11 cellular contexts compared by ENCODE assay signal in the genomic region with DNA sequence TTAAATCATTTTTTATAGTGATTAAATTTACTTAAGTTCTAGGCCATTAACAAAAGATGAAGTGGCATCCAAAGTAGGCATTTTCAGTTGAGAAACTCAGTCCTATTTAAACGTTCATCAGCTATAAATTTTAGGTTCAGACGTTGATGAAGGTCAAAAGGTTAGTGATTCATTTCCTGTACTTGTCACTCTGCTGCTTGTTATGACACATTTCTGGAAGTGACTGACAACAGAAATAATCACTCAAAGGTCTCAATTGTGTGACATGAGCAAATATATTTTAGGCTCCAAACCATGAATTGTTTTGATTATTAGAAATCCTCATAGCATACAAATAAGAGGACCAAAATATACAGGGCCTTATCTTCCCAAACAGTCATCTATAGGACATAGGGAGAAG. TPM values are rescaled to one million over a fixed set of nuclear protein-coding genes. Genes with fewer than 3 reads are reported as not detected.
A peak's percentile ranks its signal among the peaks of the same experiment; 100 is the strongest.
DNase-seq lines count a peak whose midpoint lies in the region; ATAC-seq and TF ChIP-seq lines count a peak whose summit lies in the region.
"Had no signal": no experiment of that assay in that cellular context is flagged by ENCODE, and none has a peak within 500 bp of the region (broad histone marks: within the 10 kb centered on the region; RNA-seq: fewer than 3 reads in every experiment).

No MANE protein-coding gene starts in this region.

- peak; percentile 69 for ATAC-seq in activated naive CD8-positive, alpha-beta T cell treated with anti-CD3 and anti-CD28 coated beads, Interleukin-2, amount 50 U/mL, for 24 hours
- ATAC-seq in HG02759 (IDR thresholded peaks at IDR 0.05; ENCODE audit: unreplicated experiment): peak; percentile 94
- ATAC-seq: left cardiac atrium had no signal

- H3K27me3 Mint-ChIP-seq in activated naive CD8-positive, alpha-beta T cell treated with anti-CD3 and anti-CD28 coated beads, Interleukin-2, amount 50 U/mL, for 24 hours: peaks cover 20% of the 10 kb centered on the region
- peaks cover 30% of the 10 kb centered on the region for H3K27me3 Mint-ChIP-seq in activated naive CD8-positive, alpha-beta T cell treated with anti-CD3 and anti-CD28 coated beads for 36 hours
- H3K27me3 Mint-ChIP-seq in neural progenitor cell (ENCODE audit: insufficient read depth, low read depth): peaks cover 2% of the 10 kb centered on the region

- H3K27ac Mint-ChIP-seq in activated naive CD8-positive, alpha-beta T cell treated with anti-CD3 and anti-CD28 coated beads, Interleukin-2, amount 50 U/mL, for 24 hours: no peak overlapping the region
- H3K27ac Mint-ChIP-seq in activated naive CD8-positive, alpha-beta T cell treated with anti-CD3 and anti-CD28 coated beads for 36 hours: no peak overlapping the region
- no peak overlapping the region for H3K27ac Mint-ChIP-seq in neural progenitor cell
- H3K27ac Mint-ChIP-seq: H9 had no signal

- H3F3A ChIP-seq in MM.1S (ENCODE audit: insufficient read depth, low read length) (no peaks in the 10 kb centered on the region), neural progenitor cell (ENCODE audit: low read depth) (peaks cover 4% of the 10 kb centered on the region)

- TF ChIP-seq CTCF in MM.1S (IDR thresholded peaks at IDR 0.05; ENCODE audit: low read length) (no peak), neural progenitor cell (IDR thresholded peaks at IDR 0.05) (no peak), adrenal gland (IDR thresholded peaks at IDR 0.05) (no peak)

- H3K9me2 ChIP-seq in MM.1S (replicated peaks; ENCODE audit: insufficient read depth, low read length): no peaks in the 10 kb centered on the region

- no peaks in the 10 kb centered on the region for H3K36me3 ChIP-seq in MM.1S (replicated peaks; ENCODE audit: insufficient read depth, low read length)
- no peaks in the 10 kb centered on the region for H3K36me3 ChIP-seq in neural progenitor cell
- H3K36me3 ChIP-seq in adrenal gland (replicated peaks in 1 of 2): no peaks in the 10 kb centered on the region

- H3K9ac ChIP-seq in MM.1S (ENCODE audit: low read length): no peak overlapping the region
- no peak overlapping the region for H3K9ac ChIP-seq in neural progenitor cell

- H3K9me3 Mint-ChIP-seq in activated naive CD8-positive, alpha-beta T cell treated with anti-CD3 and anti-CD28 coated beads, Interleukin-2, amount 50 U/mL, for 24 hours: no peaks in the 10 kb centered on the region
- no peaks in the 10 kb centered on the region for H3K9me3 Mint-ChIP-seq in activated naive CD8-positive, alpha-beta T cell treated with anti-CD3 and anti-CD28 coated beads for 36 hours
- H3K9me3 Mint-ChIP-seq in neural progenitor cell: peaks cover 6% of the 10 kb centered on the region

- H3K4me3 ChIP-seq in MM.1S (ENCODE audit: low read length) (no peak overlapping the region), neural progenitor cell (no peak overlapping the region), adrenal gland (no peak overlapping the region)

- H3K4me1 ChIP-seq in MM.1S (ENCODE audit: low read length): peaks cover 25% of the 10 kb centered on the region
- H3K4me1 ChIP-seq in neural progenitor cell: peaks cover 14% of the 10 kb centered on the region
- H3K4me1 ChIP-seq in adrenal gland (replicated peaks in 1 of 2): no peaks in the 10 kb centered on the region

- H3K4me1 Mint-ChIP-seq in activated naive CD8-positive, alpha-beta T cell treated with anti-CD3 and anti-CD28 coated beads, Interleukin-2, amount 50 U/mL, for 24 hours: peaks cover 10% of the 10 kb centered on the region
- H3K4me1 Mint-ChIP-seq in activated naive CD8-positive, alpha-beta T cell treated with anti-CD3 and anti-CD28 coated beads for 36 hours: peaks cover 3% of the 10 kb centered on the region
- H3K4me1 Mint-ChIP-seq in neural progenitor cell: peaks cover 4% of the 10 kb centered on the region

- H3K4me2 ChIP-seq in MM.1S (ENCODE audit: low read depth, low read length) (0 out of 2 replicates have a peak overlapping the region, but pooled peaks have one; percentile 25), neural progenitor cell (no peak overlapping the region)

- H3K27ac ChIP-seq in MM.1S (ENCODE audit: low read length) (no peak overlapping the region), neural progenitor cell (no peak overlapping the region), adrenal gland (no peak overlapping the region)

- H3K79me2 ChIP-seq in MM.1S (ENCODE audit: low read length): no peaks in the 10 kb centered on the region
- no peaks in the 10 kb centered on the region for H3K79me2 ChIP-seq in neural progenitor cell (ENCODE audit: low read depth)

- no peak for DNase-seq in activated naive CD8-positive, alpha-beta T cell treated with anti-CD3 and anti-CD28 coated beads, Interleukin-2, amount 50 U/mL, for 24 hours
- DNase-seq in activated naive CD8-positive, alpha-beta T cell treated with anti-CD3 and anti-CD28 coated beads for 36 hours: no peak
- peak; percentile 34 for DNase-seq in MM.1S
- DNase-seq in NCI-H1436 treated with DMSO at 0.1 percent for 48 hours (lab: John Stamatoyannopoulos, UW): no peak
- no peak for DNase-seq in neural progenitor cell (ENCODE audit: low spot score)
- no peak for DNase-seq in stimulated activated CD8-positive, alpha-beta memory T cell treated with anti-CD3 and anti-CD28 coated beads, Interleukin-4, amount 100 ng/mL, for 48 hours
- DNase-seq in adrenal gland: no peak
- DNase-seq: H9; left cardiac atrium; stimulated activated CD4-positive, alpha-beta T cell treated with anti-CD3 and anti-CD28 coated beads, Interleukin-15, amount 100 ng/mL, for 24 hours had no signal

- 0 out of 2 replicates have a peak overlapping the region, but pooled peaks have one; percentile 16 for H2AFZ ChIP-seq in MM.1S (ENCODE audit: low read length)
- H2AFZ ChIP-seq in neural progenitor cell (replicated peaks): no peak overlapping the region

- no peaks in the 10 kb centered on the region for H3K9me3 ChIP-seq in MM.1S (replicated peaks; ENCODE audit: insufficient read depth, low read length)
- H3K9me3 ChIP-seq in neural progenitor cell (ENCODE audit: low read depth): no peaks in the 10 kb centered on the region
- no peaks in the 10 kb centered on the region for H3K9me3 ChIP-seq in adrenal gland (replicated peaks in 1 of 3)

- H3K27me3 ChIP-seq in MM.1S (replicated peaks; ENCODE audit: insufficient read depth, low read length) (no peaks in the 10 kb centered on the region), neural progenitor cell (no peaks in the 10 kb centered on the region), adrenal gland (no peaks in the 10 kb centered on the region)

- H3K4me3 Mint-ChIP-seq in activated naive CD8-positive, alpha-beta T cell treated with anti-CD3 and anti-CD28 coated beads, Interleukin-2, amount 50 U/mL, for 24 hours: no peak overlapping the region
- H3K4me3 Mint-ChIP-seq in activated naive CD8-positive, alpha-beta T cell treated with anti-CD3 and anti-CD28 coated beads for 36 hours: no peak overlapping the region
- H3K4me3 Mint-ChIP-seq in neural progenitor cell: no peak overlapping the region
- H3K4me3 Mint-ChIP-seq: H9 had no signal

- intact Hi-C loops in adrenal gland (cut with DNase I): no loop called here

- WGBS in adrenal gland, 4 donors: 0 to 6% (median 1%) methylated on average over 2 of the region's 2 CpGs

- no peaks in the 10 kb centered on the region for H3K36me3 Mint-ChIP-seq in activated naive CD8-positive, alpha-beta T cell treated with anti-CD3 and anti-CD28 coated beads, Interleukin-2, amount 50 U/mL, for 24 hours (ENCODE audit: low read depth)
- no peaks in the 10 kb centered on the region for H3K36me3 Mint-ChIP-seq in activated naive CD8-positive, alpha-beta T cell treated with anti-CD3 and anti-CD28 coated beads for 36 hours
- peaks cover 2% of the 10 kb centered on the region for H3K36me3 Mint-ChIP-seq in neural progenitor cell

- no peaks in the 10 kb centered on the region for H4K20me1 ChIP-seq in MM.1S (ENCODE audit: insufficient read depth, low read length)
- H4K20me1 ChIP-seq in neural progenitor cell (ENCODE audit: low read depth): no peaks in the 10 kb centered on the region

- TF ChIP-seq POLR2A in adrenal gland (IDR thresholded peaks at IDR 0.05): no peak

RNA-seq across cellular contexts. Expression of a gene that starts 10.3 kb away (rescaled TPM):
- total RNA-seq in activated naive CD8-positive, alpha-beta T cell treated with anti-CD3 and anti-CD28 coated beads for 36 hours: not detected
- total RNA-seq in neural progenitor cell (ENCODE audit: low replicate concordance) (2.0 and 2.2 TPM in 2 replicates), adrenal gland (100 to 1,000 TPM in 6 of 8 donors, 10 to 100 TPM in 2; 36.5 to 216 (median 134) TPM)
- 10 to 100 TPM; 14.0 to 54.3 (median 24.0) TPM for polyA plus RNA-seq in adrenal gland

Comparison
In these comparisons a context has a peak if more than half of its experiments do, and no peak if none do; other contexts are left out.
1. RNA of a gene that starts 10.3 kb away (total RNA-seq): 36.5 to 216 TPM in adrenal gland; 2.0 to 2.2 TPM in neural progenitor cell and not detected in activated naive CD8-positive, alpha-beta T cell treated with anti-CD3 and anti-CD28 coated beads for 36 hours; every median in the first group is over 10 times any median in the second.